23 cellular contexts compared by ENCODE assay signal in the genomic region with DNA sequence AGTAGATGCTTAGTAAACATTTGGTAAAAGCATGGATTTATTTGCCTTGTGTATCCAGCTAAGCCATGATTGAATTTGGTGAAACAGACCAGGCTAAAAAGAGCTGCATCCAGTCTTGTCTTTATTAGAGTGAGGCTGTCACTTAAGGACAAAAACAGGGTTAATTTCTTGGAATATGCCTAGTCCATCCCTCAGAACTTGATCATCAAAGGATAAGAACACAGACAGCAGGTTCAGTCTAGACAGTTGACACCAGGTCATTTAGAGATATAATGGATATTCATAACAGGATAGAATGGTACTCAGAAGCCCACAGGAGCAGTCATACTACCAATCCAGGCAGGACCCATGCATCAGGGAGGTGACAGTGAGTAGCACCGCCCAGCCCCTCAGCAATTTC.
A peak's percentile ranks its signal among the peaks of the same experiment; 100 is the strongest.
DNase-seq lines count a peak whose midpoint lies in the region; ATAC-seq lines count a peak whose summit lies in the region.
"Had no signal": no experiment of that assay in that cellular context is flagged by ENCODE, and none has a peak within 500 bp of the region (broad histone marks: within the 10 kb centered on the region; RNA-seq: fewer than 3 reads in every experiment).

No MANE protein-coding gene starts in this region.

- peak; percentile 92 for DNase-seq in SK-N-DZ (ENCODE audit: low spot score)
- DNase-seq: 8988T; ACHN; AML-193; BE2C; C1 segment of cervical spinal cord; Caco-2; Calu3; CD4-positive, alpha-beta memory T cell; CD4-positive, alpha-beta T cell; CD4-positive, CD25-positive, alpha-beta regulatory T cell; CD8-positive, alpha-beta memory T cell; CD8-positive, alpha-beta T cell; COR-L47; DMS 273 treated with DMSO at 0.1 percent for 48 hours; DMS153; DMS53; DMS79; DMS79 treated with DMSO at 0.1 percent for 48 hours; DND-41; EL had no signal

- ATAC-seq in HG02610 (IDR thresholded peaks at IDR 0.05; ENCODE audit: unreplicated experiment) = no peak
- ATAC-seq: A549; CD8-positive, alpha-beta T cell had no signal
